1 cellular context compared by ENCODE assay signal in genomic region chr3:65265942-65266341, GRCh38.
TF ChIP-seq lines count a peak whose summit lies in the region.

No MANE protein-coding gene starts in this region.

TF ChIP-seq in GM23338, 12 proteins besides CTCF, POLR2A, EP300 and RAD21 (continued from another document):
- TF ChIP-seq, protein P1, sequence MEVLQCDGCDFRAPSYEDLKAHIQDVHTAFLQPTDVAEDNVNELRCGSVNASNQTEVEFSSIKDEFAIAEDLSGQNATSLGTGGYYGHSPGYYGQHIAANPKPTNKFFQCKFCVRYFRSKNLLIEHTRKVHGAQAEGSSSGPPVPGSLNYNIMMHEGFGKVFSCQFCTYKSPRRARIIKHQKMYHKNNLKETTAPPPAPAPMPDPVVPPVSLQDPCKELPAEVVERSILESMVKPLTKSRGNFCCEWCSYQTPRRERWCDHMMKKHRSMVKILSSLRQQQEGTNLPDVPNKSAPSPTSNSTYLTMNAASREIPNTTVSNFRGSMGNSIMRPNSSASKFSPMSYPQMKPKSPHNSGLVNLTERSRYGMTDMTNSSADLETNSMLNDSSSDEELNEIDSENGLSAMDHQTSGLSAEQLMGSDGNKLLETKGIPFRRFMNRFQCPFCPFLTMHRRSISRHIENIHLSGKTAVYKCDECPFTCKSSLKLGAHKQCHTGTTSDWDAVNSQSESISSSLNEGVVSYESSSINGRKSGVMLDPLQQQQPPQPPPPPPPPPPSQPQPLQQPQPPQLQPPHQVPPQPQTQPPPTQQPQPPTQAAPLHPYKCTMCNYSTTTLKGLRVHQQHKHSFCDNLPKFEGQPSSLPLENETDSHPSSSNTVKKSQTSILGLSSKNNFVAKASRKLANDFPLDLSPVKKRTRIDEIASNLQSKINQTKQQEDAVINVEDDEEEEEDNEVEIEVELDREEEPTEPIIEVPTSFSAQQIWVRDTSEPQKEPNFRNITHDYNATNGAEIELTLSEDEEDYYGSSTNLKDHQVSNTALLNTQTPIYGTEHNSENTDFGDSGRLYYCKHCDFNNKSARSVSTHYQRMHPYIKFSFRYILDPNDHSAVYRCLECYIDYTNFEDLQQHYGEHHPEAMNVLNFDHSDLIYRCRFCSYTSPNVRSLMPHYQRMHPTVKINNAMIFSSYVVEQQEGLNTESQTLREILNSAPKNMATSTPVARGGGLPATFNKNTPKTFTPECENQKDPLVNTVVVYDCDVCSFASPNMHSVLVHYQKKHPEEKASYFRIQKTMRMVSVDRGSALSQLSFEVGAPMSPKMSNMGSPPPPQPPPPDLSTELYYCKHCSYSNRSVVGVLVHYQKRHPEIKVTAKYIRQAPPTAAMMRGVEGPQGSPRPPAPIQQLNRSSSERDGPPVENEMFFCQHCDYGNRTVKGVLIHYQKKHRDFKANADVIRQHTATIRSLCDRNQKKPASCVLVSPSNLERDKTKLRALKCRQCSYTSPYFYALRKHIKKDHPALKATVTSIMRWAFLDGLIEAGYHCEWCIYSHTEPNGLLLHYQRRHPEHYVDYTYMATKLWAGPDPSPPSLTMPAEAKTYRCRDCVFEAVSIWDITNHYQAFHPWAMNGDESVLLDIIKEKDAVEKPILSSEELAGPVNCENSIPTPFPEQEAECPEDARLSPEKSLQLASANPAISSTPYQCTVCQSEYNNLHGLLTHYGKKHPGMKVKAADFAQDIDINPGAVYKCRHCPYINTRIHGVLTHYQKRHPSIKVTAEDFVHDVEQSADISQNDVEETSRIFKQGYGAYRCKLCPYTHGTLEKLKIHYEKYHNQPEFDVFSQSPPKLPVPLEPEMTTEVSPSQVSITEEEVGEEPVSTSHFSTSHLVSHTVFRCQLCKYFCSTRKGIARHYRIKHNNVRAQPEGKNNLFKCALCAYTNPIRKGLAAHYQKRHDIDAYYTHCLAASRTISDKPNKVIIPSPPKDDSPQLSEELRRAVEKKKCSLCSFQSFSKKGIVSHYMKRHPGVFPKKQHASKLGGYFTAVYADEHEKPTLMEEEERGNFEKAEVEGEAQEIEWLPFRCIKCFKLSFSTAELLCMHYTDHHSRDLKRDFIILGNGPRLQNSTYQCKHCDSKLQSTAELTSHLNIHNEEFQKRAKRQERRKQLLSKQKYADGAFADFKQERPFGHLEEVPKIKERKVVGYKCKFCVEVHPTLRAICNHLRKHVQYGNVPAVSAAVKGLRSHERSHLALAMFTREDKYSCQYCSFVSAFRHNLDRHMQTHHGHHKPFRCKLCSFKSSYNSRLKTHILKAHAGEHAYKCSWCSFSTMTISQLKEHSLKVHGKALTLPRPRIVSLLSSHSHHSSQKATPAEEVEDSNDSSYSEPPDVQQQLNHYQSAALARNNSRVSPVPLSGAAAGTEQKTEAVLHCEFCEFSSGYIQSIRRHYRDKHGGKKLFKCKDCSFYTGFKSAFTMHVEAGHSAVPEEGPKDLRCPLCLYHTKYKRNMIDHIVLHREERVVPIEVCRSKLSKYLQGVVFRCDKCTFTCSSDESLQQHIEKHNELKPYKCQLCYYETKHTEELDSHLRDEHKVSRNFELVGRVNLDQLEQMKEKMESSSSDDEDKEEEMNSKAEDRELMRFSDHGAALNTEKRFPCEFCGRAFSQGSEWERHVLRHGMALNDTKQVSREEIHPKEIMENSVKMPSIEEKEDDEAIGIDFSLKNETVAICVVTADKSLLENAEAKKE (CRISPR knock-in tag; IDR thresholded peaks at IDR 0.05) = no peak
- TF ChIP-seq EZH2phosphoT487 (IDR thresholded peaks at IDR 0.05; ENCODE audit: unreplicated experiment) (no peak), STAT1 (IDR thresholded peaks at IDR 0.05; ENCODE audit: unreplicated experiment) (no peak)
- TF ChIP-seq, protein P2, sequence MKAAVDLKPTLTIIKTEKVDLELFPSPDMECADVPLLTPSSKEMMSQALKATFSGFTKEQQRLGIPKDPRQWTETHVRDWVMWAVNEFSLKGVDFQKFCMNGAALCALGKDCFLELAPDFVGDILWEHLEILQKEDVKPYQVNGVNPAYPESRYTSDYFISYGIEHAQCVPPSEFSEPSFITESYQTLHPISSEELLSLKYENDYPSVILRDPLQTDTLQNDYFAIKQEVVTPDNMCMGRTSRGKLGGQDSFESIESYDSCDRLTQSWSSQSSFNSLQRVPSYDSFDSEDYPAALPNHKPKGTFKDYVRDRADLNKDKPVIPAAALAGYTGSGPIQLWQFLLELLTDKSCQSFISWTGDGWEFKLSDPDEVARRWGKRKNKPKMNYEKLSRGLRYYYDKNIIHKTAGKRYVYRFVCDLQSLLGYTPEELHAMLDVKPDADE (IDR thresholded peaks at IDR 0.05) = no peak
TF ChIP-seq in GM23338: peak in this region for 0.
